ENCODE assay signal across 15 cellular contexts in the genomic region with DNA sequence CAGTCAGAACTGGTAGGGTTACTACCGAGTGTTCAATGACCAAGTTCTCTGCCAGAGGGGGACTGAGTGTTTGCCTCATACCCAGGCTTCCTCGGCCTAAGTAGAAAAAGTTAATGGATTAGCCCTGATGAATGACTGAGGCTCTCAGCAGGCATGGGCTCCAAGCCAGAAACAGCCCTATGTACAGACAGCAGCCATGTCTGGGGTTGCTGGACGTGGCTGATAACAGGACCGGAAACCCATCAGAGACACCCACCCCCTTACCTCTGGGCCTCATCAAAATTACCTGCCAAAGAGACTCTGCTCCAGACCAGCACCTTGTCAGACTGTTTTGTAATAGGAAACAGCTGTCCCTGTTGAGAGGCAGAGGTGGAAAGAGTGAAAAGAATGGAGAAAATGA.
DNase-seq lines count a peak whose midpoint lies in the region; ATAC-seq and TF ChIP-seq lines count a peak whose summit lies in the region.
"Had no signal": no experiment of that assay in that cellular context is flagged by ENCODE, and none has a peak within 500 bp of the region (broad histone marks: within the 10 kb centered on the region; RNA-seq: fewer than 3 reads in every experiment).

No MANE protein-coding gene starts in this region.

- no peaks in the 10 kb centered on the region for H3K4me1 ChIP-seq in GM23338 (ENCODE audit: insufficient read depth)

- ATAC-seq in GM23338: no peak
- ATAC-seq: activated CD8-positive, alpha-beta memory T cell treated with anti-CD3 and anti-CD28 coated beads, Interleukin-2, amount 10 ng/mL, durations not matched to agents 7 days and 5 days; left lobe of liver had no signal

- H3K9me3 Mint-ChIP-seq in GM23338: no peaks in the 10 kb centered on the region; the same call in 2 of the 3 replicates
- no peaks in the 10 kb centered on the region for H3K9me3 Mint-ChIP-seq in dendritic cell treated with granulocyte-macrophage colony-stimulating factor and Interleukin-4, amounts not matched to agents 40 ng/mL and 50 ng/mL, for 4 days
- H3K9me3 Mint-ChIP-seq in osteocyte (ENCODE audit: unreplicated experiment): no peaks in the 10 kb centered on the region

- peaks cover 2% of the 10 kb centered on the region for H3K27me3 Mint-ChIP-seq in GM23338 (ENCODE audit: insufficient read depth, low read depth, poor library complexity)
- no peaks in the 10 kb centered on the region for H3K27me3 Mint-ChIP-seq in dendritic cell treated with granulocyte-macrophage colony-stimulating factor and Interleukin-4, amounts not matched to agents 40 ng/mL and 50 ng/mL, for 4 days
- no peaks in the 10 kb centered on the region for H3K27me3 Mint-ChIP-seq in osteocyte (ENCODE audit: unreplicated experiment)
- H3K27me3 Mint-ChIP-seq: activated CD8-positive, alpha-beta memory T cell treated with anti-CD3 and anti-CD28 coated beads, Interleukin-2, amount 10 ng/mL, durations not matched to agents 7 days and 5 days; activated naive CD8-positive, alpha-beta T cell; CD4-positive, alpha-beta memory T cell had no signal

- no peaks in the 10 kb centered on the region for H3K36me3 ChIP-seq in GM23338 (ENCODE audit: insufficient read depth)
- H3K36me3 ChIP-seq: ovary had no signal

- no peak overlapping the region for H2AFZ ChIP-seq in GM23338

- H3K27me3 ChIP-seq in GM23338 (ENCODE audit: insufficient read depth): no peaks in the 10 kb centered on the region
- H3K27me3 ChIP-seq: ovary had no signal

- H3K27ac Mint-ChIP-seq in GM23338: peak overlapping the region; percentile 62; the same call in 1 of the 2 replicates
- peak overlapping the region; percentile 50 for H3K27ac Mint-ChIP-seq in dendritic cell treated with granulocyte-macrophage colony-stimulating factor and Interleukin-4, amounts not matched to agents 40 ng/mL and 50 ng/mL, for 4 days
- H3K27ac Mint-ChIP-seq in osteocyte (ENCODE audit: unreplicated experiment): peak overlapping the region; percentile 89
- H3K27ac Mint-ChIP-seq: activated CD8-positive, alpha-beta memory T cell treated with anti-CD3 and anti-CD28 coated beads, Interleukin-2, amount 10 ng/mL, durations not matched to agents 7 days and 5 days; activated naive CD8-positive, alpha-beta T cell; CD4-positive, alpha-beta memory T cell had no signal

- no peaks in the 10 kb centered on the region for H3K4me1 Mint-ChIP-seq in GM23338
- peaks cover 31% of the 10 kb centered on the region for H3K4me1 Mint-ChIP-seq in dendritic cell treated with granulocyte-macrophage colony-stimulating factor and Interleukin-4, amounts not matched to agents 40 ng/mL and 50 ng/mL, for 4 days (ENCODE audit: low read depth)
- H3K4me1 Mint-ChIP-seq in osteocyte (ENCODE audit: unreplicated experiment): peaks cover 39% of the 10 kb centered on the region

- H3K27ac ChIP-seq in GM23338 (ENCODE audit: low read depth): no peak overlapping the region
- H3K27ac ChIP-seq: ovary had no signal

- H3K9me2 ChIP-seq in GM23338 (ENCODE audit: insufficient read depth): no peaks in the 10 kb centered on the region

- H3F3A ChIP-seq in GM23338 (replicated peaks; ENCODE audit: low read depth): no peaks in the 10 kb centered on the region

- no peaks in the 10 kb centered on the region for H4K20me1 ChIP-seq in GM23338 (replicated peaks; ENCODE audit: insufficient read depth)

- H3K36me3 Mint-ChIP-seq in GM23338 (ENCODE audit: low read depth) (no peaks in the 10 kb centered on the region), osteocyte (ENCODE audit: unreplicated experiment) (no peaks in the 10 kb centered on the region)
- H3K36me3 Mint-ChIP-seq in dendritic cell treated with granulocyte-macrophage colony-stimulating factor and Interleukin-4, amounts not matched to agents 40 ng/mL and 50 ng/mL, for 4 days (ENCODE audit: low read depth): no peaks in the 10 kb centered on the region
- H3K36me3 Mint-ChIP-seq: CD4-positive, alpha-beta memory T cell had no signal

- TF ChIP-seq CTCF in GM23338 (conservative IDR thresholded peaks at IDR 0.05; ENCODE audit: low read depth in 2 of 2) (no peak), osteocyte (IDR thresholded peaks at IDR 0.05) (no peak)

- no peak overlapping the region for H3K4me3 Mint-ChIP-seq in GM23338
- no peak overlapping the region for H3K4me3 Mint-ChIP-seq in dendritic cell treated with granulocyte-macrophage colony-stimulating factor and Interleukin-4, amounts not matched to agents 40 ng/mL and 50 ng/mL, for 4 days
- no peak overlapping the region for H3K4me3 Mint-ChIP-seq in osteocyte (ENCODE audit: unreplicated experiment)
- H3K4me3 Mint-ChIP-seq: activated CD8-positive, alpha-beta memory T cell treated with anti-CD3 and anti-CD28 coated beads, Interleukin-2, amount 10 ng/mL, durations not matched to agents 7 days and 5 days; activated naive CD8-positive, alpha-beta T cell; CD4-positive, alpha-beta memory T cell had no signal

- intact Hi-C loops in dendritic cell treated with granulocyte-macrophage colony-stimulating factor and Interleukin-4, amounts not matched to agents 40 ng/mL and 50 ng/mL, for 4 days (cut with micrococcal nuclease): loop anchor here (5.0 to 10.0 kb wide), 2 partner anchors 36 to 1509 kb away; no protein-coding TSS in a partner anchor

- no peak overlapping the region for H3K4me2 ChIP-seq in GM23338

- DNase-seq in GM23338 (ENCODE audit: low spot score): no peak
- peak; percentile 80 for DNase-seq in NCI-H748 (lab: John Stamatoyannopoulos, UW; ENCODE audit: unreplicated experiment)
- DNase-seq in osteocyte (ENCODE audit: extremely low spot score, unreplicated experiment): no peak
- DNase-seq in NCI-H1436 (lab: John Stamatoyannopoulos, UW): no peak
- no peak for DNase-seq in hepatic stellate cell (ENCODE audit: low spot score)
- no peak for DNase-seq in cerebellar nuclear complex (lab: John Stamatoyannopoulos, UW)
- DNase-seq: activated CD8-positive, alpha-beta memory T cell treated with anti-CD3 and anti-CD28 coated beads, Interleukin-2, amount 10 ng/mL, durations not matched to agents 7 days and 5 days; CD4-positive, alpha-beta memory T cell; foreskin melanocyte; NCI-H1436 treated with DMSO at 0.1 percent for 48 hours; stimulated activated naive CD4-positive, alpha-beta T cell had no signal

- H3K79me2 ChIP-seq in GM23338 (replicated peaks; ENCODE audit: insufficient read depth): no peaks in the 10 kb centered on the region

- H3K4me3 ChIP-seq in GM23338: no peak overlapping the region
- H3K4me3 ChIP-seq: ovary had no signal

TF ChIP-seq in GM23338, 12 proteins besides CTCF, POLR2A, EP300 and RAD21 (continues in another document):
- TF ChIP-seq JUNB (IDR thresholded peaks at IDR 0.05; ENCODE audit: unreplicated experiment) (no peak), EZH2phosphoT487 (IDR thresholded peaks at IDR 0.05; ENCODE audit: unreplicated experiment) (no peak), CREB1 (CRISPR knock-in tag; IDR thresholded peaks at IDR 0.05; ENCODE audit: low read depth) (no peak), STAT1 (IDR thresholded peaks at IDR 0.05; ENCODE audit: unreplicated experiment) (no peak), NANOG (IDR thresholded peaks at IDR 0.05; ENCODE audit: borderline replicate concordance) (no peak), REST (IDR thresholded peaks at IDR 0.05; ENCODE audit: unreplicated experiment) (no peak)
